In the genomic region with DNA sequence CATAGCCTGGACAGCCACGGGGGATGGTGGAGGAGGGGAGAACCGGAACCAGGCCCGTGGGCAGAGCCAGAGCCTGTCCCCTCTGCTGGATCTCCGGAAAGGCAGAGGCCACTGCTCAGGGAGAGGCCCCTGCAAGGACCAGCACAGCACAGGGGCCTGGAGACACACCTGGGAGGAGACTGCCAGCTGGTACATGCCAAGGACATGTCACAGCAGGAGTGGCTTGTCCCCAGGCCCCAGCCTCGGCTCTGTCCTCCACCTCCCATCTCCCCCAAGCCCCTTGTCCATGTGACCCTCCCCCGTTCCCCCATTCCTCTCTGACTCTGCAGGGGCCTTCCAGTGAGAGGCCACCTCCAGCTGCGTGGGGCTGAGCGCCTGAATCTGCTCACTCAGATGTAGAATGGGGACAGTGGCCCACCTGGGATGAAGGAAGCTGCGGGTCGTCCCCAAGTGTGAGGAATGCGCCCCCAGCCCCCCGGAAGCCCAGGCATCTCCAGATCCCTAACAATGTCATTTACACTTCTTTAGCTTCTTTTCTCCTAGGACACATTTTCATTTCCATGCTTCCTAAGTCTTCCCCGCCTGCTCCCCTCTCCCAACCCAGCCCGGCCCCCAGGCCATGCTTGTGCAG, we compare ENCODE assay signal across 18 cellular contexts.
"Had no signal": no experiment of that assay in that cellular context is flagged by ENCODE, and none has a peak within 500 bp of the region (broad histone marks: within the 10 kb centered on the region; RNA-seq: fewer than 3 reads in every experiment).

No MANE protein-coding gene starts in this region.

- H3K9ac ChIP-seq: SK-N-SH had no signal

- ATAC-seq: body of pancreas; foreskin keratinocyte; naive thymus-derived CD8-positive, alpha-beta T cell; stimulated activated naive B cell treated with anti-CD40 and anti-IgM and Interleukin-4, amounts not matched to agents 10 μg/mL and 1 μg/mL and 100 μg/mL, for 72 hours had no signal

- H3K36me3 ChIP-seq: sigmoid colon, transverse colon had no signal

- H3K27me3 ChIP-seq: body of pancreas, foreskin keratinocyte, sigmoid colon had no signal

- H3K36me3 Mint-ChIP-seq: naive thymus-derived CD8-positive, alpha-beta T cell; stimulated activated naive B cell treated with anti-CD40 and anti-IgM and Interleukin-4, amounts not matched to agents 10 μg/mL and 1 μg/mL and 100 μg/mL, for 72 hours had no signal

- H3K4me1 ChIP-seq: body of pancreas, foreskin keratinocyte, sigmoid colon, transverse colon had no signal

- H3K9me3 ChIP-seq: body of pancreas, sigmoid colon, SK-N-SH, transverse colon had no signal

- DNase-seq: activated B cell treated with CpG ODN at 0.5 μM for 24 hours; activated CD4-positive, alpha-beta memory T cell treated with anti-CD3 and anti-CD28 coated beads, Interleukin-2, amount 10 ng/mL, durations not matched to agents 7 days and 5 days; activated CD4-positive, alpha-beta T cell treated with anti-CD3 and anti-CD28 coated beads for 4 hours; activated naive CD4-positive, alpha-beta T cell treated with Interleukin-2 at 50 U/mL for 16 hours; activated T-cell treated with anti-CD3 and anti-CD28 coated beads, Interleukin-2, amount 50 U/mL, for 1 hour; body of pancreas; caudate nucleus; foreskin keratinocyte; hippocampal formation; mesenchymal stem cell; naive thymus-derived CD8-positive, alpha-beta T cell; nucleus accumbens; sigmoid colon; SK-N-SH; stimulated activated naive B cell treated with anti-CD40 and anti-IgM and Interleukin-4, amounts not matched to agents 10 μg/mL and 1 μg/mL and 100 μg/mL, for 72 hours; substantia nigra; transverse colon had no signal

- H3K4me2 ChIP-seq: SK-N-SH had no signal

- H3K4me1 Mint-ChIP-seq: activated B cell treated with CpG ODN at 0.5 μM for 24 hours; activated CD4-positive, alpha-beta memory T cell treated with anti-CD3 and anti-CD28 coated beads, Interleukin-2, amount 10 ng/mL, durations not matched to agents 7 days and 5 days; naive thymus-derived CD8-positive, alpha-beta T cell; stimulated activated naive B cell treated with anti-CD40 and anti-IgM and Interleukin-4, amounts not matched to agents 10 μg/mL and 1 μg/mL and 100 μg/mL, for 72 hours had no signal

- H3K27ac Mint-ChIP-seq: activated B cell treated with CpG ODN at 0.5 μM for 24 hours; activated CD4-positive, alpha-beta memory T cell treated with anti-CD3 and anti-CD28 coated beads, Interleukin-2, amount 10 ng/mL, durations not matched to agents 7 days and 5 days; activated T-helper 2 cell treated with anti-CD3 and anti-CD28 coated beads, Interferon-gamma antibody, Interleukin-2, Interleukin-4, amounts not matched to agents 10 μg/mL and 5 μg/mL and 100 μg/mL, durations not matched to agents 14 hours and 24 hours and 36 hours; naive thymus-derived CD8-positive, alpha-beta T cell; stimulated activated naive B cell treated with anti-CD40 and anti-IgM and Interleukin-4, amounts not matched to agents 10 μg/mL and 1 μg/mL and 100 μg/mL, for 72 hours had no signal

- H3K4me3 ChIP-seq: body of pancreas, sigmoid colon, transverse colon had no signal

- H3K4me3 Mint-ChIP-seq: activated B cell treated with CpG ODN at 0.5 μM for 24 hours; activated CD4-positive, alpha-beta memory T cell treated with anti-CD3 and anti-CD28 coated beads, Interleukin-2, amount 10 ng/mL, durations not matched to agents 7 days and 5 days; naive thymus-derived CD8-positive, alpha-beta T cell; stimulated activated naive B cell treated with anti-CD40 and anti-IgM and Interleukin-4, amounts not matched to agents 10 μg/mL and 1 μg/mL and 100 μg/mL, for 72 hours had no signal

- H3K27ac ChIP-seq: body of pancreas, foreskin keratinocyte, sigmoid colon, transverse colon had no signal

- H3K9me3 Mint-ChIP-seq: activated B cell treated with CpG ODN at 0.5 μM for 24 hours had no signal
